In the genomic region with DNA sequence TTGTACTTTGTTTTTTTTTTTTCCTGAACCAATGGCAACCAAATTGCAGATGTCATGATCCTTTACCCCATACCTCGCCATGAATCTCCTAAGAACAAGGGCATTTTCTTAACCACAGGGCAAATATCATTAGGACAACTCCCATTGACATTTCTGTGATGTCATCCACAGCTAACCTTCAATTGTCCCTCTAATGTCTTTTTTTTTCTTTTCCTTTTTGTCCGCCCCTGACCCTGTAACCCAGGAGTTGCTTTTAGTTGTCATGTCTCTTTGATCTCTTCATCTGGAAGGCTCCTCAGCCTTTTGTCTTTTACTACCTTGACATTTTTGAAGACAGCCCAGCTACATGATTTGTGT, we compare ENCODE assay signal across 7 cellular contexts. TPM values are rescaled to one million over a fixed set of nuclear protein-coding genes. Genes with fewer than 3 reads are reported as not detected.
A peak's percentile ranks its signal among the peaks of the same experiment; 100 is the strongest.
DNase-seq lines count a peak whose midpoint lies in the region; ATAC-seq and TF ChIP-seq lines count a peak whose summit lies in the region.

No MANE protein-coding gene starts in this region.

- POLR2A ChIA-PET in HEK293 (lab: Yijun Ruan, JAX) = interaction anchor here (0.6 to 1.2 kb wide), 4 partner anchors 17 to 417 kb away, joined by 3 to 5 read pairs (median 4); no protein-coding TSS in a partner anchor
- POLR2A ChIA-PET in activated CD8-positive, alpha-beta T cell treated with anti-CD3 and anti-CD28 coated beads, Interleukin-2, amount 10 ng/mL, durations not matched to agents 7 days and 5 days (lab: Charles Lee) = interaction anchor here (0.6 to 3.9 kb wide), 5 partner anchors 12 to 357 kb away, joined by 3 to 18 read pairs (median 3); partner anchors contain the start of gene ALG1

- H3K9ac ChIP-seq in iPS-15b (ENCODE audit: low read depth, low read length) = peak overlapping the region; percentile 14

- H3K4me1 Mint-ChIP-seq in activated CD8-positive, alpha-beta T cell treated with anti-CD3 and anti-CD28 coated beads, Interleukin-2, amount 10 ng/mL, durations not matched to agents 7 days and 5 days (ENCODE audit: low read depth) = peaks cover 20% of the 10 kb centered on the region
- peaks cover 34% of the 10 kb centered on the region for H3K4me1 Mint-ChIP-seq in stimulated activated memory B cell treated with anti-CD40 and anti-IgM and Interleukin-4, amounts not matched to agents 10 μg/mL and 1 μg/mL and 100 μg/mL, for 72 hours

- no peak for ATAC-seq in activated CD8-positive, alpha-beta T cell treated with anti-CD3 and anti-CD28 coated beads, Interleukin-2, amount 10 ng/mL, durations not matched to agents 7 days and 5 days
- no peak for ATAC-seq in stimulated activated memory B cell treated with anti-CD40 and anti-IgM and Interleukin-4, amounts not matched to agents 10 μg/mL and 1 μg/mL and 100 μg/mL, for 72 hours

- H3K27ac ChIP-seq in HEK293 (ENCODE audit: extremely low read depth, low read depth, low read length) = no peak overlapping the region

- peaks cover 6% of the 10 kb centered on the region for H3K27me3 ChIP-seq in iPS-15b (ENCODE audit: control insufficient read depth, insufficient read depth, low read length)

- H3K9me3 ChIP-seq in HEK293 (ENCODE audit: control insufficient read depth, insufficient read depth, low read depth, low read length) = no peaks in the 10 kb centered on the region
- no peaks in the 10 kb centered on the region for H3K9me3 ChIP-seq in iPS-15b (ENCODE audit: control insufficient read depth, insufficient read depth, low read length)

- H3K4me1 ChIP-seq in HEK293 (ENCODE audit: control insufficient read depth, insufficient read depth, low read length) = no peaks in the 10 kb centered on the region
- peaks cover 13% of the 10 kb centered on the region for H3K4me1 ChIP-seq in iPS-15b (ENCODE audit: control insufficient read depth, insufficient read depth, low read length)

- no peak for TF ChIP-seq CTCF in HEK293 (tag by site-specific recombination; IDR thresholded peaks at IDR 0.05)

- no peaks in the 10 kb centered on the region for H3K9me3 Mint-ChIP-seq in activated CD8-positive, alpha-beta T cell treated with anti-CD3 and anti-CD28 coated beads, Interleukin-2, amount 10 ng/mL, durations not matched to agents 7 days and 5 days (ENCODE audit: insufficient read depth)
- no peaks in the 10 kb centered on the region for H3K9me3 Mint-ChIP-seq in stimulated activated memory B cell treated with anti-CD40 and anti-IgM and Interleukin-4, amounts not matched to agents 10 μg/mL and 1 μg/mL and 100 μg/mL, for 72 hours

- H3K36me3 Mint-ChIP-seq in activated CD8-positive, alpha-beta T cell treated with anti-CD3 and anti-CD28 coated beads, Interleukin-2, amount 10 ng/mL, durations not matched to agents 7 days and 5 days (ENCODE audit: low read depth) = no peaks in the 10 kb centered on the region
- peaks cover 10% of the 10 kb centered on the region for H3K36me3 Mint-ChIP-seq in stimulated activated memory B cell treated with anti-CD40 and anti-IgM and Interleukin-4, amounts not matched to agents 10 μg/mL and 1 μg/mL and 100 μg/mL, for 72 hours

- H3K36me3 ChIP-seq in HEK293 (ENCODE audit: control insufficient read depth in 2 of 2, insufficient read depth in 1 of 2, low read length in 2 of 2) = no peaks in the 10 kb centered on the region
- H3K36me3 ChIP-seq in iPS-15b (ENCODE audit: control insufficient read depth, insufficient read depth, low read length) = no peaks in the 10 kb centered on the region

- H3K27me3 Mint-ChIP-seq in activated CD8-positive, alpha-beta T cell treated with anti-CD3 and anti-CD28 coated beads, Interleukin-2, amount 10 ng/mL, durations not matched to agents 7 days and 5 days (ENCODE audit: low read depth) = no peaks in the 10 kb centered on the region
- H3K27me3 Mint-ChIP-seq in stimulated activated memory B cell treated with anti-CD40 and anti-IgM and Interleukin-4, amounts not matched to agents 10 μg/mL and 1 μg/mL and 100 μg/mL, for 72 hours = no peaks in the 10 kb centered on the region

- no peak for DNase-seq in activated CD8-positive, alpha-beta T cell treated with anti-CD3 and anti-CD28 coated beads, Interleukin-2, amount 10 ng/mL, durations not matched to agents 7 days and 5 days
- DNase-seq in anterior cingulate cortex (lab: John Stamatoyannopoulos, UW) = no peak
- no peak for DNase-seq in hepatic stellate cell (ENCODE audit: low spot score)
- no peak for DNase-seq in NCI-H2196 (lab: John Stamatoyannopoulos, UW; ENCODE audit: unreplicated experiment)

- peak overlapping the region; percentile 86 for H3K27ac Mint-ChIP-seq in activated CD8-positive, alpha-beta T cell treated with anti-CD3 and anti-CD28 coated beads, Interleukin-2, amount 10 ng/mL, durations not matched to agents 7 days and 5 days
- H3K27ac Mint-ChIP-seq in stimulated activated memory B cell treated with anti-CD40 and anti-IgM and Interleukin-4, amounts not matched to agents 10 μg/mL and 1 μg/mL and 100 μg/mL, for 72 hours = peak overlapping the region; percentile 82

- CTCF ChIA-PET in HEK293 (lab: Yijun Ruan, JAX) = interaction anchor here (0.8 to 1.4 kb wide), 5 partner anchors 8 to 78 kb away, joined by 3 to 4 read pairs (median 3); partner anchors contain the start of gene SEC14L5
- CTCF ChIA-PET in activated CD8-positive, alpha-beta T cell treated with anti-CD3 and anti-CD28 coated beads, Interleukin-2, amount 10 ng/mL, durations not matched to agents 7 days and 5 days (lab: Charles Lee) = interaction anchor here (0.6 to 1.2 kb wide), 3 partner anchors 22 to 51 kb away, joined by 3 to 4 read pairs (median 3); no protein-coding TSS in a partner anchor

- H3K4me3 Mint-ChIP-seq in activated CD8-positive, alpha-beta T cell treated with anti-CD3 and anti-CD28 coated beads, Interleukin-2, amount 10 ng/mL, durations not matched to agents 7 days and 5 days = peak overlapping the region; percentile 82
- peak overlapping the region; percentile 75 for H3K4me3 Mint-ChIP-seq in stimulated activated memory B cell treated with anti-CD40 and anti-IgM and Interleukin-4, amounts not matched to agents 10 μg/mL and 1 μg/mL and 100 μg/mL, for 72 hours

- H3K4me3 ChIP-seq in HEK293 (ENCODE audit: low read depth, low read length) (peak overlapping the region; percentile 84), iPS-15b (ENCODE audit: low read depth, low read length) (peak overlapping the region; percentile 76)

TF ChIP-seq in HEK293, 187 proteins besides CTCF, POLR2A, EP300 and RAD21:
- TF ChIP-seq ZBTB17 (tag by site-specific recombination; IDR thresholded peaks at IDR 0.05) (no peak), ATF2 (tag by site-specific recombination; IDR thresholded peaks at IDR 0.05; ENCODE audit: low read depth) (peak; percentile 41; the same call in 1 of the 2 replicates), ZNF777 (tag by site-specific recombination; IDR thresholded peaks at IDR 0.05; ENCODE audit: borderline replicate concordance) (no peak)

RNA-seq across cellular contexts. Expression of gene NAGPA, which starts 0.4 kb away (rescaled TPM):
- total RNA-seq in activated CD8-positive, alpha-beta T cell treated with anti-CD3 and anti-CD28 coated beads, Interleukin-2, amount 10 ng/mL, durations not matched to agents 7 days and 5 days = 10 to 100 TPM; 15.6 TPM

RNA-seq across cellular contexts. Expression of gene C16orf89, which starts 31.6 kb away (rescaled TPM):
- not detected for total RNA-seq in activated CD8-positive, alpha-beta T cell treated with anti-CD3 and anti-CD28 coated beads, Interleukin-2, amount 10 ng/mL, durations not matched to agents 7 days and 5 days

RNA-seq across cellular contexts. Expression of gene ALG1, which starts 37.5 kb away (rescaled TPM):
- 10 to 100 TPM; 23.8 to 25.8 TPM for total RNA-seq in activated CD8-positive, alpha-beta T cell treated with anti-CD3 and anti-CD28 coated beads, Interleukin-2, amount 10 ng/mL, durations not matched to agents 7 days and 5 days
